14 cellular contexts compared by ENCODE assay signal in genomic region chr4:154877110-154877760, GRCh38.
DNase-seq lines count a peak whose midpoint lies in the region; ATAC-seq and TF ChIP-seq lines count a peak whose summit lies in the region.
"Had no signal": no experiment of that assay in that cellular context is flagged by ENCODE, and none has a peak within 500 bp of the region (broad histone marks: within the 10 kb centered on the region; RNA-seq: fewer than 3 reads in every experiment).

No MANE protein-coding gene starts in this region.

- peaks cover 7% of the 10 kb centered on the region for H3K4me1 ChIP-seq in BE2C
- no peaks in the 10 kb centered on the region for H3K4me1 ChIP-seq in SJCRH30
- no peaks in the 10 kb centered on the region for H3K4me1 ChIP-seq in spleen
- H3K4me1 ChIP-seq: BLaER1 treated with 17β-estradiol and CSF1 and Interleukin-3, amounts not matched to agents 10 nM and 100 nM had no signal

- DNase-seq in BE2C, result peak; percentile 70
- peak; percentile 15 to 34 for DNase-seq in SJCRH30
- DNase-seq in fibroblast of the aortic adventitia (ENCODE audit: low read depth), result peak; percentile 72
- DNase-seq in spleen, result no peak
- DNase-seq in inferior parietal cortex (ENCODE audit: extremely low spot score), result no peak
- DNase-seq: activated CD4-positive, alpha-beta memory T cell treated with anti-CD3 and anti-CD28 coated beads, Interleukin-2, amount 10 ng/mL, durations not matched to agents 7 days and 5 days; effector memory CD4-positive, alpha-beta T cell; naive thymus-derived CD4-positive, alpha-beta T cell; NCI-H226; stimulated activated naive B cell treated with anti-CD40 and anti-IgM and Interleukin-4, amounts not matched to agents 10 μg/mL and 1 μg/mL and 100 μg/mL, for 72 hours had no signal

- intact Hi-C loops in spleen (cut with DNase I; ENCODE audit: low total_unique reads), result no loop called here

- no peak; the same call in 1 of the 2 replicates for TF ChIP-seq EP300 in Ishikawa (IDR thresholded peaks at IDR 0.05; ENCODE audit: borderline replicate concordance)

- no peaks in the 10 kb centered on the region for H3K27me3 ChIP-seq in BE2C
- H3K27me3 ChIP-seq in SJCRH30, result no peaks in the 10 kb centered on the region
- no peaks in the 10 kb centered on the region for H3K27me3 ChIP-seq in spleen (replicated peaks in 1 of 7)
- H3K27me3 ChIP-seq: BLaER1 treated with 17β-estradiol and CSF1 and Interleukin-3, amounts not matched to agents 10 nM and 100 nM had no signal

- no peak for ATAC-seq in HG03025 (IDR thresholded peaks at IDR 0.05; ENCODE audit: low FRiP score, unreplicated experiment)
- no peak for ATAC-seq in GM21576 (IDR thresholded peaks at IDR 0.05; ENCODE audit: unreplicated experiment)
- ATAC-seq: naive thymus-derived CD4-positive, alpha-beta T cell; stimulated activated naive B cell treated with anti-CD40 and anti-IgM and Interleukin-4, amounts not matched to agents 10 μg/mL and 1 μg/mL and 100 μg/mL, for 72 hours had no signal

- WGBS in spleen, 5 donors, result 55 to 69% (median 65%) methylated on average over 8 of the region's 8 CpGs

- H3K4me3 ChIP-seq in BE2C (ENCODE audit: low read depth, low read length), result 0 out of 2 replicates have a peak overlapping the region, but pooled peaks have one; percentile 4
- H3K4me3 ChIP-seq in SJCRH30, result no peak overlapping the region
- no peak overlapping the region for H3K4me3 ChIP-seq in fibroblast of the aortic adventitia (ENCODE audit: low read depth, low read length)
- H3K4me3 ChIP-seq in spleen, result no peak overlapping the region
- H3K4me3 ChIP-seq: BLaER1 treated with 17β-estradiol and CSF1 and Interleukin-3, amounts not matched to agents 10 nM and 100 nM had no signal

- TF ChIP-seq POLR2A in spleen (IDR thresholded peaks at IDR 0.05), result no peak

- no peak overlapping the region for H3K27ac ChIP-seq in SJCRH30
- no peak overlapping the region for H3K27ac ChIP-seq in spleen
- H3K27ac ChIP-seq: BLaER1 treated with 17β-estradiol and CSF1 and Interleukin-3, amounts not matched to agents 10 nM and 100 nM had no signal

- no peak for TF ChIP-seq RAD21 in Ishikawa (IDR thresholded peaks at IDR 0.05; ENCODE audit: low read depth)

- H3K9me3 ChIP-seq in BE2C (no peaks in the 10 kb centered on the region), SJCRH30 (replicated peaks) (no peaks in the 10 kb centered on the region), spleen (peaks cover 0 to 51% (median 33%) of the 10 kb centered on the region in 8 donors)

- TF ChIP-seq CTCF in BE2C (IDR thresholded peaks at IDR 0.05; ENCODE audit: low read depth, low read length), result no peak
- TF ChIP-seq CTCF in fibroblast of the aortic adventitia (IDR thresholded peaks at IDR 0.05; ENCODE audit: insufficient read depth, low read length), result no peak
- no peak for TF ChIP-seq CTCF in spleen (IDR thresholded peaks at IDR 0.05 in 8 of 11, conservative IDR thresholded peaks at IDR 0.05 in 3 of 11)

- H3K36me3 ChIP-seq in BE2C, result no peaks in the 10 kb centered on the region
- no peaks in the 10 kb centered on the region for H3K36me3 ChIP-seq in SJCRH30
- no peaks in the 10 kb centered on the region for H3K36me3 ChIP-seq in spleen
- H3K36me3 ChIP-seq: BLaER1 treated with 17β-estradiol and CSF1 and Interleukin-3, amounts not matched to agents 10 nM and 100 nM had no signal

TF ChIP-seq in Ishikawa, 13 proteins besides CTCF, POLR2A, EP300 and RAD21:
- TF ChIP-seq NFIC (IDR thresholded peaks at IDR 0.05) (peak; percentile 94), MAX (IDR thresholded peaks at IDR 0.05) (peak; percentile 72), CEBPB (IDR thresholded peaks at IDR 0.05) (no peak), EGR1 (IDR thresholded peaks at IDR 0.05) (no peak), TCF12 (IDR thresholded peaks at IDR 0.05; ENCODE audit: low read depth) (peak; percentile 67; the same call in 1 of the 2 replicates), TEAD4 (IDR thresholded peaks at IDR 0.05) (peak; percentile 21; the same call in 1 of the 2 replicates)

Comparison
In these comparisons a context has a peak if more than half of its experiments do, and no peak if none do; other contexts are left out.
1. DNase-seq: peak in BE2C (single experiment), SJCRH30 (2 of 2) and fibroblast of the aortic adventitia (single experiment); none in spleen (single experiment) and inferior parietal cortex (single experiment).